Comparison of ENCODE assay signal across 41 cellular contexts in the genomic region with DNA sequence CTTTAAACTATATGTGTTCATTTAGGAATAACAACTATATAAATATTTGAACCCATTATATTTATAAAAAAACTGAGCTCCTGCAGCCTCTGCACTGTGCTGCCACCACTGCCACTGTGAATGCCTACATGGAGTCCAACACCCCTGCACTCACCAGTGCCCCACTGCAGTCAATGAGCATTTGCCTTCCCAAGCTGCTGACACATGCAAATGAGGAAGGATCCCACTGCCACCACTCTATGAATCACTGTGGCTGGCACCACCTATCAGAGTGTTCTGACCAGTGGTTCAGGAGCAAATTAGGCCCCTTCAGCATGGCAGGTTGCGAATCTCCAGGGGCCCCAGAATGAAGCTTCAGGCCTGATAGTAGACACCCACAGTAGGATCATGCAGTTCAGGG. TPM values are rescaled to one million over a fixed set of nuclear protein-coding genes. Genes with fewer than 3 reads are reported as not detected.
"Had no signal": no experiment of that assay in that cellular context is flagged by ENCODE, and none has a peak within 500 bp of the region (broad histone marks: within the 10 kb centered on the region; RNA-seq: fewer than 3 reads in every experiment).

No MANE protein-coding gene starts in this region.

- H3K4me1 Mint-ChIP-seq: activated CD4-positive, alpha-beta T cell treated with anti-CD3 and anti-CD28 coated beads, Interleukin-2, amount 10 ng/mL, durations not matched to agents 24 days and 14 days; neural crest cell had no signal

- H3K36me3 Mint-ChIP-seq: activated naive CD8-positive, alpha-beta T cell treated with anti-CD3 and anti-CD28 coated beads, Interleukin-2, amount 10 ng/mL, durations not matched to agents 7 days and 5 days; immature natural killer cell; naive thymus-derived CD8-positive, alpha-beta T cell; stimulated activated memory B cell treated with anti-CD40 and anti-IgM and Interleukin-4, amounts not matched to agents 10 μg/mL and 1 μg/mL and 100 μg/mL, for 72 hours had no signal

- H3K27ac Mint-ChIP-seq: activated CD4-positive, alpha-beta memory T cell treated with anti-CD3 and anti-CD28 coated beads for 36 hours; activated CD4-positive, alpha-beta T cell treated with anti-CD3 and anti-CD28 coated beads, Interleukin-2, amount 10 ng/mL, durations not matched to agents 24 days and 14 days; activated naive CD4-positive, alpha-beta T cell treated with anti-CD3 and anti-CD28 coated beads for 36 hours; activated naive CD8-positive, alpha-beta T cell treated with anti-CD3 and anti-CD28 coated beads, Interleukin-2, amount 10 ng/mL, durations not matched to agents 7 days and 5 days; activated T-helper 1 cell treated with anti-CD3 and anti-CD28 coated beads, Interleukin-12 subunit alpha, Interleukin-12 subunit beta, Interleukin-2, Interleukin-4 antibody, amounts not matched to agents 30 ng/mL and 10 ng/mL and 1 ng/mL, durations not matched to agents 14 hours and 24 hours and 36 hours; immature natural killer cell; naive thymus-derived CD8-positive, alpha-beta T cell; stimulated activated memory B cell treated with anti-CD40 and anti-IgM and Interleukin-4, amounts not matched to agents 10 μg/mL and 1 μg/mL and 100 μg/mL, for 72 hours had no signal

- ATAC-seq: activated CD4-positive, CD25-positive, alpha-beta regulatory T cell treated with anti-CD3 and anti-CD28 coated beads, Interleukin-2, amount 50 U/mL, for 24 hours; gastroesophageal sphincter; naive thymus-derived CD8-positive, alpha-beta T cell; pancreas had no signal

- H3K4me3 Mint-ChIP-seq: activated CD4-positive, alpha-beta memory T cell treated with anti-CD3 and anti-CD28 coated beads for 36 hours; activated CD4-positive, alpha-beta T cell treated with anti-CD3 and anti-CD28 coated beads, Interleukin-2, amount 10 ng/mL, durations not matched to agents 24 days and 14 days; activated naive CD4-positive, alpha-beta T cell treated with anti-CD3 and anti-CD28 coated beads for 36 hours; activated T-helper 1 cell treated with anti-CD3 and anti-CD28 coated beads, Interleukin-12 subunit alpha, Interleukin-12 subunit beta, Interleukin-2, Interleukin-4 antibody, amounts not matched to agents 30 ng/mL and 10 ng/mL and 1 ng/mL, durations not matched to agents 14 hours and 24 hours and 36 hours; naive thymus-derived CD8-positive, alpha-beta T cell; neural crest cell; stimulated activated memory B cell treated with anti-CD40 and anti-IgM and Interleukin-4, amounts not matched to agents 10 μg/mL and 1 μg/mL and 100 μg/mL, for 72 hours had no signal

- DNase-seq: activated CD4-positive, alpha-beta memory T cell treated with anti-CD3 and anti-CD28 coated beads for 36 hours; activated CD4-positive, alpha-beta T cell treated with anti-CD3 and anti-CD28 coated beads, Interleukin-2, amount 10 ng/mL, durations not matched to agents 24 days and 14 days; activated CD8-positive, alpha-beta memory T cell treated with anti-CD3 and anti-CD28 coated beads, Interleukin-2, amount 50 U/mL, for 4 hours; activated effector memory CD4-positive, alpha-beta T cell treated with anti-CD3 and anti-CD28 coated beads, Interleukin-2, amount 50 U/mL, for 16 hours; activated naive CD4-positive, alpha-beta T cell treated with anti-CD3 and anti-CD28 coated beads for 36 hours; activated naive CD8-positive, alpha-beta T cell treated with anti-CD3 and anti-CD28 coated beads, Interleukin-2, amount 10 ng/mL, durations not matched to agents 7 days and 5 days; activated T-cell treated with anti-CD3 and anti-CD28 coated beads, Interleukin-2, amount 50 U/mL, for 1 hour; amniotic stem cell; brain microvascular endothelial cell; head of caudate nucleus; hypothalamus; immature natural killer cell; kidney; midbrain; naive thymus-derived CD8-positive, alpha-beta T cell; nucleus accumbens; retina; stimulated activated CD4-positive, alpha-beta T cell treated with anti-CD3 and anti-CD28 coated beads, Interleukin-1b, Interleukin-23, amount 100 ng/mL, for 48 hours; stimulated activated CD4-positive, alpha-beta T cell treated with anti-CD3 and anti-CD28 coated beads, Interleukin-4, amount 100 ng/mL, for 4 hours; stimulated activated CD8-positive, alpha-beta memory T cell treated with anti-CD3 and anti-CD28 coated beads, Interleukin-4, amount 100 ng/mL, for 48 hours; T-helper 9 cell; tibial artery had no signal

- H3K9me3 Mint-ChIP-seq: activated CD4-positive, alpha-beta T cell treated with anti-CD3 and anti-CD28 coated beads, Interleukin-2, amount 10 ng/mL, durations not matched to agents 24 days and 14 days; activated naive CD4-positive, alpha-beta T cell treated with anti-CD3 and anti-CD28 coated beads for 36 hours; activated T-helper 1 cell treated with anti-CD3 and anti-CD28 coated beads, Interleukin-12 subunit alpha, Interleukin-12 subunit beta, Interleukin-2, Interleukin-4 antibody, amounts not matched to agents 30 ng/mL and 10 ng/mL and 1 ng/mL, durations not matched to agents 14 hours and 24 hours and 36 hours; immature natural killer cell; neural crest cell; stimulated activated memory B cell treated with anti-CD40 and anti-IgM and Interleukin-4, amounts not matched to agents 10 μg/mL and 1 μg/mL and 100 μg/mL, for 72 hours had no signal

RNA-seq across cellular contexts. Expression of a gene that starts 9.1 kb away (rescaled TPM):
- total RNA-seq: activated CD4-positive, alpha-beta memory T cell treated with anti-CD3 and anti-CD28 coated beads for 36 hours; activated CD4-positive, alpha-beta T cell treated with anti-CD3 and anti-CD28 coated beads, Interleukin-2, amount 10 ng/mL, durations not matched to agents 24 days and 14 days; activated CD8-positive, alpha-beta memory T cell treated with anti-CD3 and anti-CD28 coated beads for 36 hours; activated naive CD4-positive, alpha-beta T cell treated with anti-CD3 and anti-CD28 coated beads for 36 hours; activated T-helper 1 cell treated with anti-CD3 and anti-CD28 coated beads, Interleukin-12 subunit alpha, Interleukin-12 subunit beta, Interleukin-2, Interleukin-4 antibody, amounts not matched to agents 30 ng/mL and 10 ng/mL and 1 ng/mL, durations not matched to agents 14 hours and 24 hours and 36 hours; astrocyte; cardiac septum; cerebellum; endothelial cell of umbilical vein; fibroblast of lung; gastroesophageal sphincter; kidney; lower leg skin; neural crest cell; pancreas; prostate gland; suprapubic skin; ureter had no signal
- polyA plus RNA-seq: endothelial cell of umbilical vein; fibroblast of lung; immature natural killer cell; naive thymus-derived CD8-positive, alpha-beta T cell; pancreas; smooth muscle cell had no signal

RNA-seq across cellular contexts. Expression of a gene that starts 54.7 kb away (rescaled TPM):
- total RNA-seq: activated CD4-positive, alpha-beta memory T cell treated with anti-CD3 and anti-CD28 coated beads for 36 hours; activated CD4-positive, alpha-beta T cell treated with anti-CD3 and anti-CD28 coated beads, Interleukin-2, amount 10 ng/mL, durations not matched to agents 24 days and 14 days; activated CD8-positive, alpha-beta memory T cell treated with anti-CD3 and anti-CD28 coated beads for 36 hours; activated naive CD4-positive, alpha-beta T cell treated with anti-CD3 and anti-CD28 coated beads for 36 hours; activated naive CD8-positive, alpha-beta T cell treated with anti-CD3 and anti-CD28 coated beads, Interleukin-2, amount 10 ng/mL, durations not matched to agents 7 days and 5 days; activated T-helper 1 cell treated with anti-CD3 and anti-CD28 coated beads, Interleukin-12 subunit alpha, Interleukin-12 subunit beta, Interleukin-2, Interleukin-4 antibody, amounts not matched to agents 30 ng/mL and 10 ng/mL and 1 ng/mL, durations not matched to agents 14 hours and 24 hours and 36 hours; astrocyte; cardiac septum; cerebellum; endothelial cell of umbilical vein; fibroblast of lung; fibroblast of villous mesenchyme; gastroesophageal sphincter; kidney; lower leg skin; naive thymus-derived CD8-positive, alpha-beta T cell; neural crest cell; pancreas; smooth muscle cell; suprapubic skin; ureter had no signal
- polyA plus RNA-seq: endothelial cell of umbilical vein; esophagus; fibroblast of lung; immature natural killer cell; naive thymus-derived CD8-positive, alpha-beta T cell; pancreas; smooth muscle cell had no signal

RNA-seq across cellular contexts. Expression of a gene that starts 56.2 kb away (rescaled TPM):
- total RNA-seq: activated CD4-positive, alpha-beta memory T cell treated with anti-CD3 and anti-CD28 coated beads for 36 hours; activated CD4-positive, alpha-beta T cell treated with anti-CD3 and anti-CD28 coated beads, Interleukin-2, amount 10 ng/mL, durations not matched to agents 24 days and 14 days; activated CD8-positive, alpha-beta memory T cell treated with anti-CD3 and anti-CD28 coated beads for 36 hours; activated naive CD4-positive, alpha-beta T cell treated with anti-CD3 and anti-CD28 coated beads for 36 hours; activated naive CD8-positive, alpha-beta T cell treated with anti-CD3 and anti-CD28 coated beads, Interleukin-2, amount 10 ng/mL, durations not matched to agents 7 days and 5 days; activated T-helper 1 cell treated with anti-CD3 and anti-CD28 coated beads, Interleukin-12 subunit alpha, Interleukin-12 subunit beta, Interleukin-2, Interleukin-4 antibody, amounts not matched to agents 30 ng/mL and 10 ng/mL and 1 ng/mL, durations not matched to agents 14 hours and 24 hours and 36 hours; astrocyte; cardiac septum; cerebellum; endothelial cell of umbilical vein; fibroblast of lung; fibroblast of villous mesenchyme; kidney; lower leg skin; naive thymus-derived CD8-positive, alpha-beta T cell; neural crest cell; pancreas; prostate gland; smooth muscle cell; suprapubic skin; ureter had no signal
- polyA plus RNA-seq: endothelial cell of umbilical vein; esophagus; fibroblast of lung; immature natural killer cell; naive thymus-derived CD8-positive, alpha-beta T cell; pancreas; smooth muscle cell had no signal
